14 cellular contexts compared by ENCODE assay signal in genomic region chr1:38052750-38053415, GRCh38. TPM values are rescaled to one million over a fixed set of nuclear protein-coding genes. Genes with fewer than 3 reads are reported as not detected.
DNase-seq lines count a peak whose midpoint lies in the region; ATAC-seq and TF ChIP-seq lines count a peak whose summit lies in the region.
"Had no signal": no experiment of that assay in that cellular context is flagged by ENCODE, and none has a peak within 500 bp of the region (broad histone marks: within the 10 kb centered on the region; RNA-seq: fewer than 3 reads in every experiment).

No MANE protein-coding gene starts in this region.

- no peaks in the 10 kb centered on the region for H3K9me3 ChIP-seq in mucosa of descending colon

- no peak overlapping the region for H3K27ac ChIP-seq in coronary artery

- no peaks in the 10 kb centered on the region for H3K4me1 ChIP-seq in mucosa of descending colon (ENCODE audit: low read depth)

- TF ChIP-seq CTCF in mucosa of descending colon (IDR thresholded peaks at IDR 0.05): no peak
- no peak for TF ChIP-seq CTCF in coronary artery (IDR thresholded peaks at IDR 0.05)

- intact Hi-C loops in mucosa of descending colon (cut with DNase I, micrococcal nuclease): no loop called here

- H3K4me3 ChIP-seq in mucosa of descending colon: no peak overlapping the region
- H3K4me3 ChIP-seq in coronary artery: no peak overlapping the region

- H3K36me3 ChIP-seq in mucosa of descending colon (ENCODE audit: low read depth): no peaks in the 10 kb centered on the region

- DNase-seq in DMS153 (lab: John Stamatoyannopoulos, UW) (peak; percentile 73), DMS153 treated with DMSO at 0.1 percent for 48 hours (lab: John Stamatoyannopoulos, UW; ENCODE audit: unreplicated experiment) (no peak), NAMALWA (ENCODE audit: low spot score) (peak; percentile 82), mucosa of descending colon (no peak), HuH-7.5 (ENCODE audit: low spot score) (no peak), coronary artery (ENCODE audit: low spot score) (no peak)
- no peak for DNase-seq in activated naive CD4-positive, alpha-beta T cell treated with Interleukin-2 at 50 U/mL for 16 hours
- DNase-seq: 8988T, glutamatergic neuron, HFFc6, Right ventricle myocardium superior had no signal

- ATAC-seq in GM21529 (IDR thresholded peaks at IDR 0.05; ENCODE audit: unreplicated experiment) (peak; percentile 61), mucosa of descending colon (peak; percentile 59)

RNA-seq across cellular contexts. Expression of gene POU3F1, which starts 6.3 kb away (rescaled TPM):
- not detected for total RNA-seq in mucosa of descending colon
- total RNA-seq: cardiac septum, M059J had no signal

RNA-seq across cellular contexts. Expression of gene UTP11, which starts 40.3 kb away (rescaled TPM):
- total RNA-seq in mucosa of descending colon: 10 to 100 TPM; 13.7 to 35.7 (median 15.3) TPM

RNA-seq across cellular contexts. Expression of gene FHL3, which starts 47.6 kb away (rescaled TPM):
- total RNA-seq in mucosa of descending colon: 10 to 100 TPM in 1 of 3 donors, 1 to 10 TPM in 2; 2.0 to 34.1 (median 8.7) TPM

Comparison
In these comparisons a context has a peak if more than half of its experiments do, and no peak if none do; other contexts are left out.
1. DNase-seq: peak in DMS153 (single experiment) and NAMALWA (single experiment); none in DMS153 treated with DMSO at 0.1 percent for 48 hours (single experiment), mucosa of descending colon (0 of 3), HuH-7.5 (single experiment), coronary artery (single experiment) and activated naive CD4-positive, alpha-beta T cell treated with Interleukin-2 at 50 U/mL for 16 hours (single experiment).